29 cellular contexts compared by ENCODE assay signal in genomic region chr6:36967301-36967700, GRCh38. TPM values are rescaled to one million over a fixed set of nuclear protein-coding genes. Genes with fewer than 3 reads are reported as not detected.
A peak's percentile ranks its signal among the peaks of the same experiment; 100 is the strongest.
DNase-seq lines count a peak whose midpoint lies in the region; ATAC-seq, FAIRE-seq and TF ChIP-seq lines count a peak whose summit lies in the region.
"Had no signal": no experiment of that assay in that cellular context is flagged by ENCODE, and none has a peak within 500 bp of the region (broad histone marks: within the 10 kb centered on the region; RNA-seq: fewer than 3 reads in every experiment).

No MANE protein-coding gene starts in this region.

- peak overlapping the region; percentile 76 for H3K27ac Mint-ChIP-seq in activated T-cell treated with anti-CD3 and anti-CD28 coated beads, Interleukin-2, amount 50 U/mL, for 24 hours
- H3K27ac Mint-ChIP-seq: dendritic cell treated with granulocyte-macrophage colony-stimulating factor and Interleukin-4, amounts not matched to agents 40 ng/mL and 50 ng/mL, for 4 days; mesothelial cell of epicardium; nephron had no signal

- no peak for DNase-seq in activated T-cell treated with anti-CD3 and anti-CD28 coated beads, Interleukin-2, amount 50 U/mL, for 24 hours
- no peak for DNase-seq in activated T-cell treated with anti-CD3 and anti-CD28 coated beads for 4 hours
- DNase-seq in K562 (ENCODE audit: extremely low read depth in 1 of 4, low spot score in 3 of 4) = no peak
- no peak for DNase-seq in lower lobe of right lung
- peak; percentile 41 for DNase-seq in spleen
- DNase-seq in NCI-H1105 treated with DMSO at 0.1 percent for 48 hours (lab: John Stamatoyannopoulos, UW) = no peak
- DNase-seq in activated naive CD4-positive, alpha-beta T cell (lab: John Stamatoyannopoulos, UW) = no peak
- DNase-seq: activated CD4-positive, alpha-beta T cell treated with anti-CD3 and anti-CD28 coated beads for 48 hours; COR-L47; DND-41; glutamatergic neuron; left colon; NCI-H1417; NCI-H510A treated with DMSO at 0.1 percent for 48 hours; stimulated activated CD4-positive, alpha-beta T cell treated with anti-CD3 and anti-CD28 coated beads, Interleukin-4, amount 100 ng/mL, for 1 hour; stimulated activated naive CD8-positive, alpha-beta T cell treated with anti-CD3 and anti-CD28 coated beads, Interleukin-15, Interleukin-2, amounts not matched to agents 100 U/mL and 50 U/mL, for 24 hours; T-helper 1 cell had no signal

- H3K4me3 ChIP-seq in K562 = no peak overlapping the region
- no peak overlapping the region for H3K4me3 ChIP-seq in lower lobe of right lung
- no peak overlapping the region for H3K4me3 ChIP-seq in spleen
- H3K4me3 ChIP-seq: prostate gland, SJSA1, smooth muscle cell, tibial artery had no signal

- FAIRE-seq in K562 (lab: Jason Lieb, UNC) = no peak
- FAIRE-seq: endothelial cell of umbilical vein, GM12892 had no signal

- BruUV-seq in K562 (replicated peaks; lab: Mats Ljungman, UMichigan) = no TSS peak

- H3K27ac ChIP-seq in K562 (ENCODE audit: extremely low read depth, low read depth, low read length) (no peak overlapping the region), lower lobe of right lung (peak overlapping the region; percentile 13), spleen (peak overlapping the region in 1 of 8 donors; percentile 2)
- H3K27ac ChIP-seq: 22Rv1, HL-60, prostate gland, SJSA1, tibial artery had no signal

- peaks cover 37% of the 10 kb centered on the region for H3K4me1 Mint-ChIP-seq in activated T-cell treated with anti-CD3 and anti-CD28 coated beads, Interleukin-2, amount 50 U/mL, for 24 hours (ENCODE audit: low read depth)

- CTCF ChIA-PET in K562 (lab: Yijun Ruan, JAX; ENCODE audit: low intra/inter-chr PET ratio) = no interaction called here

- no peak overlapping the region for H3K4me3 Mint-ChIP-seq in activated T-cell treated with anti-CD3 and anti-CD28 coated beads, Interleukin-2, amount 50 U/mL, for 24 hours
- H3K4me3 Mint-ChIP-seq: dendritic cell treated with granulocyte-macrophage colony-stimulating factor and Interleukin-4, amounts not matched to agents 40 ng/mL and 50 ng/mL, for 4 days; mesothelial cell of epicardium; nephron had no signal

- in situ Hi-C loops in K562 (cut with MboI) = no loop called here

- intact Hi-C loops in K562 (cut with micrococcal nuclease) (no loop called here), lower lobe of right lung (cut with DNase I) (no loop called here), spleen (cut with DNase I; ENCODE audit: low total_unique reads) (loop anchor here (10.0 kb wide), 1 partner anchor 62 kb away; no protein-coding TSS in a partner anchor)

- peaks cover 66% of the 10 kb centered on the region for H3K36me3 Mint-ChIP-seq in activated T-cell treated with anti-CD3 and anti-CD28 coated beads, Interleukin-2, amount 50 U/mL, for 24 hours (ENCODE audit: low read depth)

- TF ChIP-seq EP300 in K562 (IDR thresholded peaks at IDR 0.05; ENCODE audit: low read length) = no peak

- H3K79me2 ChIP-seq in K562 (ENCODE audit: control insufficient read depth, insufficient read depth, low read length) = no peaks in the 10 kb centered on the region

- H3K9me3 ChIP-seq in K562 (replicated peaks; ENCODE audit: control insufficient read depth, insufficient read depth, low read depth, low read length) (no peaks in the 10 kb centered on the region), lower lobe of right lung (no peaks in the 10 kb centered on the region), spleen (no peaks in the 10 kb centered on the region)
- H3K9me3 ChIP-seq: prostate gland, SJSA1, tibial artery had no signal

- POLR2A ChIA-PET in K562 (lab: Yijun Ruan, JAX) = interaction anchor here (0.9 to 1.9 kb wide), 3 partner anchors 12 to 19 kb away, joined by 3 to 13 read pairs (median 6); partner anchors contain the start of genes MTCH1 and PI16

- no peaks in the 10 kb centered on the region for H3K27me3 Mint-ChIP-seq in activated T-cell treated with anti-CD3 and anti-CD28 coated beads, Interleukin-2, amount 50 U/mL, for 24 hours

- WGBS in K562 (ENCODE audit: insufficient coverage, low coverage, missing lambda C conversion rate) = 77% methylated on average over 3 of the region's 3 CpGs
- WGBS in spleen, 5 donors = 69 to 87% (median 78%) methylated on average over 3 of the region's 3 CpGs

- ATAC-seq in K562 (no peak; the same call in 2 of the 3 replicates), lower lobe of right lung (peak in 1 of 2 donors; percentile 61), HG02623 (IDR thresholded peaks at IDR 0.05; ENCODE audit: unreplicated experiment) (no peak)
- ATAC-seq: left colon; stimulated activated naive CD8-positive, alpha-beta T cell treated with anti-CD3 and anti-CD28 coated beads, Interleukin-15, Interleukin-2, amounts not matched to agents 100 U/mL and 50 U/mL, for 24 hours had no signal

- TF ChIP-seq RAD21 in K562 (CRISPR knock-in tag; conservative IDR thresholded peaks at IDR 0.05 in 1 of 2, IDR thresholded peaks at IDR 0.05 in 1 of 2) = no peak

- no peaks in the 10 kb centered on the region for H3K9me3 Mint-ChIP-seq in activated T-cell treated with anti-CD3 and anti-CD28 coated beads, Interleukin-2, amount 50 U/mL, for 24 hours
- H3K9me3 Mint-ChIP-seq: dendritic cell treated with granulocyte-macrophage colony-stimulating factor and Interleukin-4, amounts not matched to agents 40 ng/mL and 50 ng/mL, for 4 days; mesothelial cell of epicardium; nephron had no signal

- H3K4me1 ChIP-seq in K562 (replicated peaks in 1 of 2; ENCODE audit: control insufficient read depth in 2 of 2, insufficient read depth in 2 of 2, low read length in 2 of 2) (peaks cover 0 to 24% of the 10 kb centered on the region in 2 experiments; a peak in 2 of 5 replicates), lower lobe of right lung (peaks cover 17% of the 10 kb centered on the region), spleen (peaks cover 0 to 29% (median 25%) of the 10 kb centered on the region in 6 donors)
- H3K4me1 ChIP-seq: prostate gland, SJSA1 had no signal

- TF ChIP-seq POLR2A in K562 (conservative IDR thresholded peaks at IDR 0.05) = no peak; the same call in 1 of the 2 replicates
- TF ChIP-seq POLR2A in spleen (IDR thresholded peaks at IDR 0.05) = no peak

- peaks cover 0 to 4% of the 10 kb centered on the region in 2 experiments; a peak in 1 of 5 replicates for H3K27me3 ChIP-seq in K562 (ENCODE audit: control insufficient read depth in 2 of 2, insufficient read depth in 2 of 2, low read length in 2 of 2)
- no peaks in the 10 kb centered on the region for H3K27me3 ChIP-seq in lower lobe of right lung (ENCODE audit: low read depth)
- peaks cover 0 to 1% (median 0%) of the 10 kb centered on the region in 7 donors for H3K27me3 ChIP-seq in spleen (replicated peaks in 1 of 7)
- H3K27me3 ChIP-seq: SJSA1, tibial artery had no signal

- H3K9me1 ChIP-seq in K562 (ENCODE audit: control insufficient read depth, insufficient read depth, low read length) = no peaks in the 10 kb centered on the region

- H4K20me1 ChIP-seq in K562 (replicated peaks; ENCODE audit: control insufficient read depth, insufficient read depth, low read length) = peaks cover 3% of the 10 kb centered on the region; the same call in 1 of the 2 replicates

- TF ChIP-seq CTCF in K562 (IDR thresholded peaks at IDR 0.05 in 2 of 3, conservative IDR thresholded peaks at IDR 0.05 in 1 of 3; ENCODE audit: insufficient read depth in 2 of 3, low read depth in 1 of 3, low read length in 3 of 3) = no peak
- no peak for TF ChIP-seq CTCF in lower lobe of right lung (IDR thresholded peaks at IDR 0.05)
- TF ChIP-seq CTCF in spleen (IDR thresholded peaks at IDR 0.05 in 8 of 11, conservative IDR thresholded peaks at IDR 0.05 in 3 of 11) = no peak

- no peak overlapping the region for H2AFZ ChIP-seq in K562 (ENCODE audit: low read depth, low read length)

- no peak overlapping the region for H3K4me2 ChIP-seq in K562 (ENCODE audit: insufficient read depth, low read length)
- H3K4me2 ChIP-seq: smooth muscle cell had no signal

- no peak overlapping the region for H3K9ac ChIP-seq in K562 (ENCODE audit: insufficient read depth in 1 of 2, low read depth in 2 of 2, low read length in 2 of 2)

- H3K36me3 ChIP-seq in K562 (ENCODE audit: control insufficient read depth, insufficient read depth, low read length) = peaks cover 52% of the 10 kb centered on the region
- H3K36me3 ChIP-seq in lower lobe of right lung = peaks cover 57% of the 10 kb centered on the region
- H3K36me3 ChIP-seq in spleen = peaks cover 9 to 62% (median 57%) of the 10 kb centered on the region in 6 donors

RNA-seq across cellular contexts. Expression of gene PI16, which starts 12.8 kb away (rescaled TPM):
- 0.42 TPM in 1 of 2 replicates, not detected in the other for total RNA-seq in K562 (2011; cell fraction: chromatin; rRNA removed; ENCODE audit: low replicate concordance)
- 0.33 TPM in 1 of 2 replicates, not detected in the other for total RNA-seq in K562 (2011; cell fraction: nucleolus; rRNA removed)
- total RNA-seq in K562 (2011; cell fraction: nucleoplasm; rRNA removed) = 0.15 and 0.84 TPM in 2 replicates
- 0.12 and 0.18 TPM in 2 replicates for total RNA-seq in K562 (2014; rRNA removed)
- total RNA-seq in K562 (2014; rRNA removed; fragmentation: Illumina TruSeq; extraction: Trizol) = not detected in 2 replicates
- not detected in 2 replicates for total RNA-seq in K562 (2015; rRNA removed; fragmentation: Illumina TruSeq; extraction: Trizol)
- 0.18 TPM in 1 of 2 replicates, not detected in the other for total RNA-seq in K562 (2021)
- polyA plus RNA-seq in K562 (2011; rRNA removed) = 0.06 TPM in 1 of 2 replicates, not detected in the other
- polyA plus RNA-seq in K562 (2011; cell fraction: cytosol; rRNA removed) = not detected in 2 replicates
- 0.06 and 0.13 TPM in 2 replicates for polyA plus RNA-seq in K562 (2011; cell fraction: nucleus; rRNA removed)
- 0.10 and 0.64 TPM in 2 replicates for polyA plus RNA-seq in K562 (2012)
- polyA plus RNA-seq in K562 (2014; fragmentation: Illumina TruSeq; extraction: Trizol) = 0.08 TPM in 1 of 2 replicates, not detected in the other
- polyA plus RNA-seq in K562 (2014; fragmentation: Nextera tagmentation; extraction: Ambion mirVana) = not detected
- 0.54 TPM in 1 of 2 replicates, not detected in the other for polyA plus RNA-seq in K562 (2014; rRNA removed)
- polyA minus RNA-seq in K562 (2011; rRNA and poly(A)+ RNA removed) = not detected in 2 replicates
- polyA minus RNA-seq in K562 (2011; cell fraction: cytosol; rRNA and poly(A)+ RNA removed) = not detected in 2 replicates
- 0.33 TPM in 1 of 2 replicates, not detected in the other for polyA minus RNA-seq in K562 (2011; cell fraction: nucleus; rRNA and poly(A)+ RNA removed)
- total RNA-seq in lower lobe of right lung = 11.9 TPM
- total RNA-seq in spleen = 1 to 10 TPM in 5 of 7 donors, under 1 TPM in 1, not detected in 1; 0.94 to 2.1 (median 1.6) TPM
- polyA plus RNA-seq in spleen = 1 to 10 TPM; 1.6 to 7.3 (median 2.0) TPM
- total RNA-seq: endothelial cell of umbilical vein, mesothelial cell of epicardium, SJSA1 had no signal

RNA-seq across cellular contexts. Expression of gene MTCH1, which starts 18.7 kb away (rescaled TPM):
- total RNA-seq in K562 (2011; cell fraction: chromatin; rRNA removed; ENCODE audit: low replicate concordance) = 102 and 218 TPM in 2 replicates
- 162 and 195 TPM in 2 replicates for total RNA-seq in K562 (2011; cell fraction: nucleolus; rRNA removed)
- total RNA-seq in K562 (2011; cell fraction: nucleoplasm; rRNA removed) = 126 and 134 TPM in 2 replicates
- 118 and 148 TPM in 2 replicates for total RNA-seq in K562 (2014; rRNA removed)
- total RNA-seq in K562 (2014; rRNA removed; fragmentation: Illumina TruSeq; extraction: Trizol) = 98.3 and 112 TPM in 2 replicates
- total RNA-seq in K562 (2015; rRNA removed; fragmentation: Illumina TruSeq; extraction: Trizol) = 114 and 122 TPM in 2 replicates
- total RNA-seq in K562 (2021) = 153 and 161 TPM in 2 replicates
- polyA plus RNA-seq in K562 (2011; rRNA removed) = 135 and 137 TPM in 2 replicates
- polyA plus RNA-seq in K562 (2011; cell fraction: cytosol; rRNA removed) = 156 and 157 TPM in 2 replicates
- 338 and 345 TPM in 2 replicates for polyA plus RNA-seq in K562 (2011; cell fraction: nucleus; rRNA removed)
- polyA plus RNA-seq in K562 (2012) = 148 and 189 TPM in 2 replicates
- 125 and 128 TPM in 2 replicates for polyA plus RNA-seq in K562 (2014; fragmentation: Illumina TruSeq; extraction: Trizol)
- polyA plus RNA-seq in K562 (2014; fragmentation: Nextera tagmentation; extraction: Ambion mirVana) = 10 to 100 TPM in 1 of 2 experiments, 1 to 10 TPM in 1; 7.9 to 14.1 TPM
- polyA plus RNA-seq in K562 (2014; rRNA removed) = 102 and 116 TPM in 2 replicates
- 101 and 125 TPM in 2 replicates for polyA minus RNA-seq in K562 (2011; rRNA and poly(A)+ RNA removed)
- polyA minus RNA-seq in K562 (2011; cell fraction: cytosol; rRNA and poly(A)+ RNA removed) = 65.4 and 66.7 TPM in 2 replicates
- polyA minus RNA-seq in K562 (2011; cell fraction: nucleus; rRNA and poly(A)+ RNA removed) = 139 and 166 TPM in 2 replicates
- total RNA-seq in lower lobe of right lung = 194 TPM
- total RNA-seq in spleen = 100 to 1,000 TPM; 135 to 191 (median 162) TPM
- 100 to 1,000 TPM in 2 of 3 donors, 10 to 100 TPM in 1; 87.3 to 144 (median 134) TPM for polyA plus RNA-seq in spleen

RNA-seq across cellular contexts. Expression of gene FGD2, which starts 38.2 kb away (rescaled TPM):
- total RNA-seq in K562 (2011; cell fraction: chromatin; rRNA removed; ENCODE audit: low replicate concordance) = 0.30 and 0.49 TPM in 2 replicates
- total RNA-seq in K562 (2011; cell fraction: nucleolus; rRNA removed) = 0.13 TPM in 1 of 2 replicates, not detected in the other
- 0.37 TPM in 1 of 2 replicates, not detected in the other for total RNA-seq in K562 (2011; cell fraction: nucleoplasm; rRNA removed)
- total RNA-seq in K562 (2014; rRNA removed) = 0.04 TPM in 1 of 2 replicates, not detected in the other
- total RNA-seq in K562 (2014; rRNA removed; fragmentation: Illumina TruSeq; extraction: Trizol) = not detected in 2 replicates
- 0.15 TPM in 1 of 2 replicates, not detected in the other for total RNA-seq in K562 (2015; rRNA removed; fragmentation: Illumina TruSeq; extraction: Trizol)
- 0.13 TPM in 1 of 2 replicates, not detected in the other for total RNA-seq in K562 (2021)
- polyA plus RNA-seq in K562 (2011; rRNA removed) = 0.04 TPM in 1 of 2 replicates, not detected in the other
- polyA plus RNA-seq in K562 (2011; cell fraction: cytosol; rRNA removed) = 0.04 and 0.06 TPM in 2 replicates
- 0.15 and 0.44 TPM in 2 replicates for polyA plus RNA-seq in K562 (2011; cell fraction: nucleus; rRNA removed)
- polyA plus RNA-seq in K562 (2012) = 0.17 and 0.42 TPM in 2 replicates
- polyA plus RNA-seq in K562 (2014; fragmentation: Illumina TruSeq; extraction: Trizol) = not detected in 2 replicates
- not detected for polyA plus RNA-seq in K562 (2014; fragmentation: Nextera tagmentation; extraction: Ambion mirVana)
- 0.09 TPM in 1 of 2 replicates, not detected in the other for polyA plus RNA-seq in K562 (2014; rRNA removed)
- polyA minus RNA-seq in K562 (2011; rRNA and poly(A)+ RNA removed) = 0.03 TPM in 1 of 2 replicates, not detected in the other
- polyA minus RNA-seq in K562 (2011; cell fraction: cytosol; rRNA and poly(A)+ RNA removed) = not detected in 2 replicates
- polyA minus RNA-seq in K562 (2011; cell fraction: nucleus; rRNA and poly(A)+ RNA removed) = 0.33 TPM in 1 of 2 replicates, not detected in the other
- total RNA-seq in lower lobe of right lung = 103 TPM
- total RNA-seq in spleen = 100 to 1,000 TPM; 200 to 426 (median 316) TPM
- polyA plus RNA-seq in spleen = 100 to 1,000 TPM in 1 of 3 donors, 10 to 100 TPM in 2; 63.4 to 121 (median 84.2) TPM
- total RNA-seq: endothelial cell of umbilical vein, mesothelial cell of epicardium, SJSA1, smooth muscle cell had no signal
- polyA plus RNA-seq: endothelial cell of umbilical vein, smooth muscle cell had no signal

Comparison
In these comparisons a context has a peak if more than half of its experiments do, and no peak if none do; other contexts are left out.
1. RNA of gene FGD2, which starts 38.2 kb away (total RNA-seq): 200 to 426 TPM in spleen and 103 TPM in lower lobe of right lung (single experiment); 0.04 to 0.49 TPM in K562; every median in the first group is over 10 times any median in the second.